Comparison of ENCODE assay signal across 14 cellular contexts in genomic region chr16:70575376-70575775, GRCh38. TPM values are rescaled to one million over a fixed set of nuclear protein-coding genes. Genes with fewer than 3 reads are reported as not detected.
DNase-seq lines count a peak whose midpoint lies in the region; ATAC-seq and TF ChIP-seq lines count a peak whose summit lies in the region.
"Had no signal": no experiment of that assay in that cellular context is flagged by ENCODE, and none has a peak within 500 bp of the region (broad histone marks: within the 10 kb centered on the region; RNA-seq: fewer than 3 reads in every experiment).

No MANE protein-coding gene starts in this region.

- H3K79me2 ChIP-seq in MM.1S (ENCODE audit: low read length) (peaks cover 28% of the 10 kb centered on the region), smooth muscle cell (ENCODE audit: low read depth) (no peaks in the 10 kb centered on the region)

- no peak for ATAC-seq in activated CD8-positive, alpha-beta T cell treated with anti-CD3 and anti-CD28 coated beads for 36 hours
- no peak for ATAC-seq in activated CD8-positive, alpha-beta T cell treated with anti-CD3 and anti-CD28 coated beads, Interleukin-2, amount 10 ng/mL, durations not matched to agents 7 days and 5 days
- ATAC-seq in naive thymus-derived CD4-positive, alpha-beta T cell = no peak
- ATAC-seq: left cardiac atrium had no signal

- H3K9me3 Mint-ChIP-seq in activated CD8-positive, alpha-beta T cell treated with anti-CD3 and anti-CD28 coated beads for 36 hours = no peaks in the 10 kb centered on the region
- no peaks in the 10 kb centered on the region for H3K9me3 Mint-ChIP-seq in activated CD8-positive, alpha-beta T cell treated with anti-CD3 and anti-CD28 coated beads, Interleukin-2, amount 10 ng/mL, durations not matched to agents 7 days and 5 days (ENCODE audit: insufficient read depth)
- H3K9me3 Mint-ChIP-seq in naive thymus-derived CD4-positive, alpha-beta T cell = no peaks in the 10 kb centered on the region
- H3K9me3 Mint-ChIP-seq in progenitor cell of endocrine pancreas (ENCODE audit: low read depth) = no peaks in the 10 kb centered on the region

- intact Hi-C loops in activated CD8-positive, alpha-beta T cell treated with anti-CD3 and anti-CD28 coated beads for 36 hours (cut with micrococcal nuclease) = no loop called here
- intact Hi-C loops in naive thymus-derived CD4-positive, alpha-beta T cell (cut with micrococcal nuclease) = loop anchor here in 1 of 2 donors (5.0 kb wide), 1 partner anchor 77 kb away; no protein-coding TSS in a partner anchor

- H3K36me3 Mint-ChIP-seq in activated CD8-positive, alpha-beta T cell treated with anti-CD3 and anti-CD28 coated beads for 36 hours (ENCODE audit: low read depth) = peaks cover 47% of the 10 kb centered on the region
- peaks cover 51% of the 10 kb centered on the region for H3K36me3 Mint-ChIP-seq in activated CD8-positive, alpha-beta T cell treated with anti-CD3 and anti-CD28 coated beads, Interleukin-2, amount 10 ng/mL, durations not matched to agents 7 days and 5 days (ENCODE audit: low read depth)
- peaks cover 7 to 23% (median 16%) of the 10 kb centered on the region in 5 donors for H3K36me3 Mint-ChIP-seq in naive thymus-derived CD4-positive, alpha-beta T cell
- H3K36me3 Mint-ChIP-seq in progenitor cell of endocrine pancreas (ENCODE audit: insufficient read depth) = peaks cover 16% of the 10 kb centered on the region

- CTCF ChIA-PET in activated CD8-positive, alpha-beta T cell treated with anti-CD3 and anti-CD28 coated beads for 36 hours (lab: Charles Lee) = interaction anchor here (1.4 kb wide), 1 partner anchor 45 kb away, joined by 4 read pairs; no protein-coding TSS in a partner anchor
- CTCF ChIA-PET in activated CD8-positive, alpha-beta T cell treated with anti-CD3 and anti-CD28 coated beads, Interleukin-2, amount 10 ng/mL, durations not matched to agents 7 days and 5 days (lab: Charles Lee) = no interaction called here
- CTCF ChIA-PET in naive thymus-derived CD4-positive, alpha-beta T cell (lab: Charles Lee) = no interaction called here

- H3K4me1 ChIP-seq in MM.1S (ENCODE audit: low read length) (peaks cover 62% of the 10 kb centered on the region), smooth muscle cell (ENCODE audit: low read depth) (peaks cover 5% of the 10 kb centered on the region), BE2C (peaks cover 5% of the 10 kb centered on the region; the same call in 1 of the 2 replicates)
- H3K4me1 ChIP-seq in naive thymus-derived CD4-positive, alpha-beta T cell (ENCODE audit: control insufficient read depth in 2 of 2, insufficient read depth in 2 of 2, low read length in 2 of 2) = no peaks in the 10 kb centered on the region

- H3K27me3 ChIP-seq in MM.1S (replicated peaks; ENCODE audit: insufficient read depth, low read length) (no peaks in the 10 kb centered on the region), smooth muscle cell (ENCODE audit: low read depth) (no peaks in the 10 kb centered on the region), BE2C (no peaks in the 10 kb centered on the region)
- H3K27me3 ChIP-seq in naive thymus-derived CD4-positive, alpha-beta T cell (ENCODE audit: control insufficient read depth in 2 of 2, insufficient read depth in 2 of 2, low read length in 2 of 2) = no peaks in the 10 kb centered on the region

- H3K27me3 Mint-ChIP-seq in activated CD8-positive, alpha-beta T cell treated with anti-CD3 and anti-CD28 coated beads for 36 hours = no peaks in the 10 kb centered on the region
- no peaks in the 10 kb centered on the region for H3K27me3 Mint-ChIP-seq in activated CD8-positive, alpha-beta T cell treated with anti-CD3 and anti-CD28 coated beads, Interleukin-2, amount 10 ng/mL, durations not matched to agents 7 days and 5 days (ENCODE audit: low read depth)
- no peaks in the 10 kb centered on the region for H3K27me3 Mint-ChIP-seq in naive thymus-derived CD4-positive, alpha-beta T cell
- H3K27me3 Mint-ChIP-seq in progenitor cell of endocrine pancreas = no peaks in the 10 kb centered on the region

- H3K4me1 Mint-ChIP-seq in activated CD8-positive, alpha-beta T cell treated with anti-CD3 and anti-CD28 coated beads for 36 hours (ENCODE audit: low read depth) = peaks cover 33% of the 10 kb centered on the region
- peaks cover 26% of the 10 kb centered on the region for H3K4me1 Mint-ChIP-seq in activated CD8-positive, alpha-beta T cell treated with anti-CD3 and anti-CD28 coated beads, Interleukin-2, amount 10 ng/mL, durations not matched to agents 7 days and 5 days (ENCODE audit: low read depth)
- H3K4me1 Mint-ChIP-seq in naive thymus-derived CD4-positive, alpha-beta T cell = peaks cover 0 to 16% (median 0%) of the 10 kb centered on the region in 7 donors
- no peaks in the 10 kb centered on the region for H3K4me1 Mint-ChIP-seq in progenitor cell of endocrine pancreas (ENCODE audit: low read depth)

- H3K4me3 Mint-ChIP-seq in activated CD8-positive, alpha-beta T cell treated with anti-CD3 and anti-CD28 coated beads for 36 hours = no peak overlapping the region
- H3K4me3 Mint-ChIP-seq in activated CD8-positive, alpha-beta T cell treated with anti-CD3 and anti-CD28 coated beads, Interleukin-2, amount 10 ng/mL, durations not matched to agents 7 days and 5 days = no peak overlapping the region
- H3K4me3 Mint-ChIP-seq in naive thymus-derived CD4-positive, alpha-beta T cell = no peak overlapping the region
- no peak overlapping the region for H3K4me3 Mint-ChIP-seq in progenitor cell of endocrine pancreas (ENCODE audit: low read depth)

- H3K4me3 ChIP-seq in MM.1S (ENCODE audit: low read length) (no peak overlapping the region), smooth muscle cell (no peak overlapping the region), BE2C (ENCODE audit: low read depth, low read length) (no peak overlapping the region)
- no peak overlapping the region for H3K4me3 ChIP-seq in naive thymus-derived CD4-positive, alpha-beta T cell (ENCODE audit: low read length)

- H3K9me3 ChIP-seq in MM.1S (replicated peaks; ENCODE audit: insufficient read depth, low read length) (no peaks in the 10 kb centered on the region), smooth muscle cell (replicated peaks; ENCODE audit: low read depth) (no peaks in the 10 kb centered on the region), BE2C (no peaks in the 10 kb centered on the region)
- no peaks in the 10 kb centered on the region for H3K9me3 ChIP-seq in naive thymus-derived CD4-positive, alpha-beta T cell (ENCODE audit: control insufficient read depth in 2 of 3, low read length in 3 of 3)

- H3K36me3 ChIP-seq in MM.1S (replicated peaks; ENCODE audit: insufficient read depth, low read length) (peaks cover 21% of the 10 kb centered on the region), smooth muscle cell (ENCODE audit: low read depth) (peaks cover 15% of the 10 kb centered on the region), BE2C (peaks cover 52% of the 10 kb centered on the region)
- H3K36me3 ChIP-seq in naive thymus-derived CD4-positive, alpha-beta T cell (ENCODE audit: control insufficient read depth in 2 of 3, insufficient read depth in 3 of 3, low read length in 3 of 3) = peaks cover 9 to 37% (median 15%) of the 10 kb centered on the region in 3 experiments

- H2AFZ ChIP-seq in MM.1S (ENCODE audit: low read length) (no peak overlapping the region), smooth muscle cell (ENCODE audit: low read depth) (no peak overlapping the region)

- no peak for TF ChIP-seq CTCF in activated CD8-positive, alpha-beta T cell treated with anti-CD3 and anti-CD28 coated beads for 36 hours (IDR thresholded peaks at IDR 0.05)
- TF ChIP-seq CTCF in MM.1S (IDR thresholded peaks at IDR 0.05; ENCODE audit: low read length) (no peak), smooth muscle cell (IDR thresholded peaks at IDR 0.05; ENCODE audit: borderline replicate concordance, insufficient read depth, poor library complexity, severe bottlenecking) (no peak), progenitor cell of endocrine pancreas (IDR thresholded peaks at IDR 0.05; ENCODE audit: unreplicated experiment) (no peak), BE2C (IDR thresholded peaks at IDR 0.05; ENCODE audit: low read depth, low read length) (no peak)

- H3K9me2 ChIP-seq in MM.1S (replicated peaks; ENCODE audit: insufficient read depth, low read length) = no peaks in the 10 kb centered on the region

- DNase-seq in activated CD8-positive, alpha-beta T cell treated with anti-CD3 and anti-CD28 coated beads for 36 hours = no peak
- no peak for DNase-seq in activated CD8-positive, alpha-beta T cell treated with anti-CD3 and anti-CD28 coated beads, Interleukin-2, amount 10 ng/mL, durations not matched to agents 7 days and 5 days
- DNase-seq in MM.1S (no peak), epithelial cell of prostate (ENCODE audit: low read depth, low spot score) (no peak), smooth muscle cell (lab: John Stamatoyannopoulos, UW; ENCODE audit: unreplicated experiment) (no peak), progenitor cell of endocrine pancreas (ENCODE audit: low spot score, unreplicated experiment) (no peak), BE2C (no peak)
- DNase-seq in naive thymus-derived CD4-positive, alpha-beta T cell = no peak
- DNase-seq: hippocampal formation; left cardiac atrium; NCI-H146; NCI-H524; stimulated activated naive CD4-positive, alpha-beta T cell had no signal

- WGBS in smooth muscle cell (ENCODE audit: low lambda C conversion rate) = 98% methylated on average over 7 of the region's 7 CpGs

- H3K27ac ChIP-seq in MM.1S (ENCODE audit: low read length) (peak overlapping the region; percentile 50; the same call in 1 of the 2 replicates), epithelial cell of prostate (peak overlapping the region; percentile 75), smooth muscle cell (ENCODE audit: low read depth) (peak overlapping the region; percentile 23)
- H3K27ac ChIP-seq in naive thymus-derived CD4-positive, alpha-beta T cell (ENCODE audit: low read depth, low read length) = no peak overlapping the region
- H3K27ac ChIP-seq: KMS-11 had no signal

- H4K20me1 ChIP-seq in MM.1S (ENCODE audit: insufficient read depth, low read length) (peaks cover 8% of the 10 kb centered on the region; the same call in 1 of the 2 replicates), smooth muscle cell (ENCODE audit: low read depth) (peaks cover 50% of the 10 kb centered on the region)

- H3F3A ChIP-seq in MM.1S (ENCODE audit: insufficient read depth, low read length) (peaks cover 46% of the 10 kb centered on the region), smooth muscle cell (ENCODE audit: low read depth) (peaks cover 27% of the 10 kb centered on the region)

- H3K27ac Mint-ChIP-seq in activated CD8-positive, alpha-beta T cell treated with anti-CD3 and anti-CD28 coated beads for 36 hours = peak overlapping the region; percentile 63
- no peak overlapping the region for H3K27ac Mint-ChIP-seq in activated CD8-positive, alpha-beta T cell treated with anti-CD3 and anti-CD28 coated beads, Interleukin-2, amount 10 ng/mL, durations not matched to agents 7 days and 5 days
- H3K27ac Mint-ChIP-seq in naive thymus-derived CD4-positive, alpha-beta T cell = peak overlapping the region in 4 of 9 donors; percentile 27 to 69 (median 52)
- H3K27ac Mint-ChIP-seq in progenitor cell of endocrine pancreas = no peak overlapping the region

- H3K9ac ChIP-seq in MM.1S (ENCODE audit: low read length) (no peak overlapping the region; the same call in 1 of the 2 replicates), smooth muscle cell (ENCODE audit: low read depth) (no peak overlapping the region)
- H3K9ac ChIP-seq: KMS-11 had no signal

- peak overlapping the region; percentile 36; the same call in 1 of the 2 replicates for H3K4me2 ChIP-seq in MM.1S (ENCODE audit: low read depth, low read length)
- H3K4me2 ChIP-seq in smooth muscle cell = peak overlapping the region; percentile 39
- H3K4me2 ChIP-seq: KMS-11 had no signal

- POLR2A ChIA-PET in activated CD8-positive, alpha-beta T cell treated with anti-CD3 and anti-CD28 coated beads for 36 hours (lab: Charles Lee) = interaction anchor here (0.6 to 1.5 kb wide), 4 partner anchors 9 to 48 kb away, joined by 3 to 5 read pairs (median 4); no protein-coding TSS in a partner anchor
- POLR2A ChIA-PET in activated CD8-positive, alpha-beta T cell treated with anti-CD3 and anti-CD28 coated beads, Interleukin-2, amount 10 ng/mL, durations not matched to agents 7 days and 5 days (lab: Charles Lee) = no interaction called here
- POLR2A ChIA-PET in naive thymus-derived CD4-positive, alpha-beta T cell (lab: Charles Lee) = no interaction called here

RNA-seq across cellular contexts. Expression of gene SF3B3, which starts 51.8 kb away (rescaled TPM):
- total RNA-seq in activated CD8-positive, alpha-beta T cell treated with anti-CD3 and anti-CD28 coated beads for 36 hours = 100 to 1,000 TPM; 543 to 552 TPM
- 100 to 1,000 TPM; 399 to 420 TPM for total RNA-seq in activated CD8-positive, alpha-beta T cell treated with anti-CD3 and anti-CD28 coated beads, Interleukin-2, amount 10 ng/mL, durations not matched to agents 7 days and 5 days
- total RNA-seq in smooth muscle cell (98.9 and 126 TPM in 2 replicates), progenitor cell of endocrine pancreas (379 and 387 TPM in 2 replicates)
- polyA plus RNA-seq in smooth muscle cell = 129 and 137 TPM in 2 replicates
- 100 to 1,000 TPM; 189 to 415 (median 267) TPM for total RNA-seq in naive thymus-derived CD4-positive, alpha-beta T cell
- polyA plus RNA-seq in naive thymus-derived CD4-positive, alpha-beta T cell = 10 to 100 TPM; 69.0 to 93.7 TPM
- 117 TPM for polyA plus RNA-seq in BE2C (2012; ENCODE audit: insufficient read depth, insufficient read length, low read depth)

RNA-seq across cellular contexts. Expression of gene COG4, which starts 52.0 kb away (rescaled TPM):
- total RNA-seq in activated CD8-positive, alpha-beta T cell treated with anti-CD3 and anti-CD28 coated beads for 36 hours = 10 to 100 TPM; 38.0 to 39.0 TPM
- total RNA-seq in activated CD8-positive, alpha-beta T cell treated with anti-CD3 and anti-CD28 coated beads, Interleukin-2, amount 10 ng/mL, durations not matched to agents 7 days and 5 days = 10 to 100 TPM; 62.1 to 71.3 TPM
- 39.8 and 49.4 TPM in 2 replicates for total RNA-seq in smooth muscle cell
- polyA plus RNA-seq in smooth muscle cell = 40.0 and 61.9 TPM in 2 replicates
- 10 to 100 TPM; 38.3 to 68.6 (median 58.7) TPM for total RNA-seq in naive thymus-derived CD4-positive, alpha-beta T cell
- 10 to 100 TPM; 46.1 to 50.5 TPM for polyA plus RNA-seq in naive thymus-derived CD4-positive, alpha-beta T cell
- 75.9 and 76.0 TPM in 2 replicates for total RNA-seq in progenitor cell of endocrine pancreas
- polyA plus RNA-seq in BE2C (2012; ENCODE audit: insufficient read depth, insufficient read length, low read depth) = 96.7 TPM
